In genomic region chr18:12420831-12421421, GRCh38 we compare ENCODE assay signal across 1 cellular context.
TF ChIP-seq lines count a peak whose summit lies in the region.

No MANE protein-coding gene starts in this region.

TF ChIP-seq in HepG2, 621 proteins besides CTCF, POLR2A, EP300 and RAD21 (continued from another document):
- 0 out of 2 replicates have a peak, but pooled peaks have one; percentile 30 for TF ChIP-seq ZBTB26 (CRISPR knock-in tag; IDR thresholded peaks at IDR 0.05; ENCODE audit: borderline replicate concordance)
- no peak for TF ChIP-seq ZKSCAN1 (IDR thresholded peaks at IDR 0.05; ENCODE audit: low read length)
- peak; percentile 52; the same call in 1 of the 2 replicates for TF ChIP-seq TFDP2 (CRISPR knock-in tag; IDR thresholded peaks at IDR 0.05)
- no peak for TF ChIP-seq PBX2 (CRISPR knock-in tag; IDR thresholded peaks at IDR 0.05)
- peak; percentile 82 for TF ChIP-seq HES4 (CRISPR knock-in tag; IDR thresholded peaks at IDR 0.05; ENCODE audit: borderline replicate concordance)
- TF ChIP-seq TAF1 (CRISPR knock-in tag; IDR thresholded peaks at IDR 0.05), result peak; percentile 72; the same call in 1 of the 2 replicates
- no peak for TF ChIP-seq ZMAT3 (CRISPR knock-in tag; conservative IDR thresholded peaks at IDR 0.05)
- 0 out of 2 replicates have a peak, but pooled peaks have one; percentile 60 for TF ChIP-seq ZNF766 (CRISPR knock-in tag; IDR thresholded peaks at IDR 0.05; ENCODE audit: borderline replicate concordance)
- TF ChIP-seq KAT8 (CRISPR knock-in tag; IDR thresholded peaks at IDR 0.05), result peak; percentile 69
- peak; percentile 20; the same call in 1 of the 2 replicates for TF ChIP-seq MTA1 (CRISPR knock-in tag; IDR thresholded peaks at IDR 0.05; ENCODE audit: borderline replicate concordance)
- no peak for TF ChIP-seq SOX13 (IDR thresholded peaks at IDR 0.05)
- peak in 1 of 2 experiments; percentile 30; a peak in 1 of 4 replicates for TF ChIP-seq SOX13 (CRISPR knock-in tag; conservative IDR thresholded peaks at IDR 0.05 in 1 of 2, IDR thresholded peaks at IDR 0.05 in 1 of 2)
- no peak for TF ChIP-seq ZNF18 (CRISPR knock-in tag; IDR thresholded peaks at IDR 0.05; ENCODE audit: insufficient replicate concordance)
- TF ChIP-seq REXO4 (CRISPR knock-in tag; IDR thresholded peaks at IDR 0.05; ENCODE audit: borderline replicate concordance), result no peak
- TF ChIP-seq ZNF607 (CRISPR knock-in tag; IDR thresholded peaks at IDR 0.05; ENCODE audit: borderline replicate concordance), result peak; percentile 83
- TF ChIP-seq HINFP (CRISPR knock-in tag; IDR thresholded peaks at IDR 0.05; ENCODE audit: low read depth), result peak; percentile 77; the same call in 1 of the 2 replicates
- peak; percentile 66; the same call in 1 of the 2 replicates for TF ChIP-seq FOXK2 (IDR thresholded peaks at IDR 0.05)
- TF ChIP-seq SRF (IDR thresholded peaks at IDR 0.05; ENCODE audit: low read depth, low read length), result 0 out of 2 replicates have a peak, but pooled peaks have one; percentile 1
- no peak for TF ChIP-seq ZNF780A (CRISPR knock-in tag; IDR thresholded peaks at IDR 0.05)
- 0 out of 2 replicates have a peak, but pooled peaks have one; percentile 34 for TF ChIP-seq ZBTB4 (CRISPR knock-in tag; IDR thresholded peaks at IDR 0.05; ENCODE audit: borderline replicate concordance)
- TF ChIP-seq NCOA2 (CRISPR knock-in tag; IDR thresholded peaks at IDR 0.05), result peak; percentile 42; the same call in 1 of the 2 replicates
- no peak for TF ChIP-seq SIX4 (CRISPR knock-in tag; IDR thresholded peaks at IDR 0.05)
- TF ChIP-seq PCBP1 (IDR thresholded peaks at IDR 0.05; ENCODE audit: borderline replicate concordance, low read depth, low read length), result 0 out of 2 replicates have a peak, but pooled peaks have one; percentile 73
- TF ChIP-seq ZNF501 (CRISPR knock-in tag; IDR thresholded peaks at IDR 0.05), result peak; percentile 65; the same call in 1 of the 2 replicates
- no peak for TF ChIP-seq ZBTB2 (CRISPR knock-in tag; IDR thresholded peaks at IDR 0.05; ENCODE audit: low read depth)
- TF ChIP-seq KLF9 (CRISPR knock-in tag; IDR thresholded peaks at IDR 0.05; ENCODE audit: low read depth), result 0 out of 2 replicates have a peak, but pooled peaks have one; percentile 36
- peak; percentile 63; the same call in 1 of the 2 replicates for TF ChIP-seq SPEN (CRISPR knock-in tag; IDR thresholded peaks at IDR 0.05; ENCODE audit: low read depth)
- TF ChIP-seq HNRNPUL1 (IDR thresholded peaks at IDR 0.05; ENCODE audit: low read depth, low read length), result no peak
- TF ChIP-seq NFKB2 (CRISPR knock-in tag; IDR thresholded peaks at IDR 0.05; ENCODE audit: borderline replicate concordance), result peak; percentile 73; the same call in 1 of the 2 replicates
- no peak for TF ChIP-seq RXRA (CRISPR knock-in tag; IDR thresholded peaks at IDR 0.05)
- TF ChIP-seq SNAI1 (CRISPR knock-in tag; IDR thresholded peaks at IDR 0.05; ENCODE audit: borderline replicate concordance), result peak; percentile 29; the same call in 1 of the 2 replicates
- no peak for TF ChIP-seq ZNF776 (CRISPR knock-in tag; IDR thresholded peaks at IDR 0.05)
- TF ChIP-seq PITX1 (CRISPR knock-in tag; IDR thresholded peaks at IDR 0.05), result peak; percentile 73
TF ChIP-seq in HepG2: peak in this region for 159.
